In the genomic region with DNA sequence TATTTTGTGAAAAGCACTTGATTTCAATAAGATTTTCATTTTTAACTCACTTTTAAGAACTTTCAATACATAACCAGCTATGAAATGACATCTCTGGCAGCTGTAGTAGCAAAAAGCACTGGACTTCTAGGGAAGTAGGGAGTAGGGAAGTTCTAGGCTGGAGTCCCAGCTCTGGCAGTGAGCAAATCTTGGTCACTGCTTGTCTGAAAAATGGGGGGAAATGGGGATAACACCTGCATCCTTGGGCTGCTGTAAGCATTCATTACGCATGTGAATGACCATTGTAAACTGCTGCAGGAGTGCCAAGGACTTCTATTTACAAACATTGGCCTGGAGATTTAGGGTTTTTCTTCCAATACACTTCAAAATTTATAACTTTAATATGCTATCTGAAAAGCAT, we compare ENCODE assay signal across 24 cellular contexts. TPM values are rescaled to one million over a fixed set of nuclear protein-coding genes. Genes with fewer than 3 reads are reported as not detected.
DNase-seq lines count a peak whose midpoint lies in the region; TF ChIP-seq lines count a peak whose summit lies in the region.
"Had no signal": no experiment of that assay in that cellular context is flagged by ENCODE, and none has a peak within 500 bp of the region (broad histone marks: within the 10 kb centered on the region; RNA-seq: fewer than 3 reads in every experiment).

No MANE protein-coding gene starts in this region.

- H3K4me1 Mint-ChIP-seq in nephron = peaks cover 25% of the 10 kb centered on the region
- H3K4me1 Mint-ChIP-seq: natural killer cell had no signal

- BruUV-seq in A673 (replicated peaks; lab: Mats Ljungman, UMichigan) = no TSS peak

- intact Hi-C loops in A673 (cut with micrococcal nuclease; ENCODE audit: unreplicated experiment) = no loop called here

- no peak for DNase-seq in A673 (ENCODE audit: low spot score)
- DNase-seq in cerebellar cortex (ENCODE audit: low spot score) = peak; percentile 46
- DNase-seq in activated naive CD4-positive, alpha-beta T cell (lab: John Stamatoyannopoulos, UW) = no peak
- DNase-seq in NCI-H82 (lab: John Stamatoyannopoulos, UW) = no peak
- DNase-seq in NCI-H2171 (lab: John Stamatoyannopoulos, UW) = no peak
- DNase-seq in HK-2 (ENCODE audit: unreplicated experiment) = no peak
- DNase-seq: activated CD4-positive, alpha-beta T cell treated with anti-CD3 and anti-CD28 coated beads for 4 hours; activated gamma-delta T cell treated with Interleukin-2 at 50 U/mL for 16 hours; amygdala; CD4-positive, alpha-beta memory T cell; DMS53; H7; kidney; mammary epithelial cell; natural killer cell; NCI-H1105; NCI-H524 treated with DMSO at 0.1 percent for 48 hours; T-helper 9 cell; testis had no signal

- H3K9me3 ChIP-seq in A673 (ENCODE audit: low read depth, low read length, poor library complexity, severe bottlenecking) (no peaks in the 10 kb centered on the region), HUES48 (ENCODE audit: control insufficient read depth, insufficient read depth, low read length) (no peaks in the 10 kb centered on the region)
- H3K9me3 ChIP-seq: testis had no signal

- H3K27me3 ChIP-seq in A673 (replicated peaks; ENCODE audit: insufficient read depth, low read depth, low read length, poor library complexity) (no peaks in the 10 kb centered on the region), HUES48 (ENCODE audit: control insufficient read depth, insufficient read depth, low read length) (no peaks in the 10 kb centered on the region)
- H3K27me3 ChIP-seq: hepatocyte, testis had no signal

- peak overlapping the region; percentile 34; the same call in 1 of the 2 replicates for H3K9ac ChIP-seq in HUES48 (ENCODE audit: low read depth, low read length)

- H3K4me3 Mint-ChIP-seq in nephron = no peak overlapping the region
- H3K4me3 Mint-ChIP-seq: CD4-positive, alpha-beta memory T cell; natural killer cell had no signal

- POLR2A ChIA-PET in A673 (lab: Charles Lee; ENCODE audit: low non-redundant PET) = no interaction called here

- H3K4me3 ChIP-seq in A673 (ENCODE audit: low read depth, low read length, poor library complexity, severe bottlenecking) = no peak overlapping the region
- H3K4me3 ChIP-seq in HUES48 (ENCODE audit: low read depth, low read length) = peak overlapping the region; percentile 23; the same call in 1 of the 2 replicates
- H3K4me3 ChIP-seq: hepatocyte, K562, testis had no signal

- peaks cover 32% of the 10 kb centered on the region for H3K36me3 ChIP-seq in A673 (ENCODE audit: insufficient read depth, low read length, poor library complexity, severe bottlenecking)
- H3K36me3 ChIP-seq in HUES48 (ENCODE audit: control insufficient read depth, insufficient read depth, low read length) = peaks cover 27% of the 10 kb centered on the region

- H3K9me3 Mint-ChIP-seq in nephron = no peaks in the 10 kb centered on the region
- H3K9me3 Mint-ChIP-seq: CD4-positive, alpha-beta memory T cell; natural killer cell had no signal

- H3K4me1 ChIP-seq in A673 (ENCODE audit: insufficient read depth, low read length, poor library complexity, severe bottlenecking) (peaks cover 66% of the 10 kb centered on the region), HUES48 (ENCODE audit: control insufficient read depth, insufficient read depth, low read length) (peaks cover 54% of the 10 kb centered on the region)
- H3K4me1 ChIP-seq: testis had no signal

- TF ChIP-seq CTCF in A673 (conservative IDR thresholded peaks at IDR 0.05; ENCODE audit: low read depth, low read length) (no peak), nephron (IDR thresholded peaks at IDR 0.05; ENCODE audit: unreplicated experiment in 3 of 3) (no peak)

- no peaks in the 10 kb centered on the region for H3K27me3 Mint-ChIP-seq in nephron (ENCODE audit: low read depth)
- H3K27me3 Mint-ChIP-seq: CD4-positive, alpha-beta memory T cell had no signal

- peaks cover 41% of the 10 kb centered on the region for H3K36me3 Mint-ChIP-seq in nephron (ENCODE audit: low read depth)

- H3K27ac ChIP-seq in A673 (ENCODE audit: low read depth, low read length, poor library complexity, severe bottlenecking) = peak overlapping the region; percentile 67
- H3K27ac ChIP-seq in HUES48 (ENCODE audit: low read depth, low read length) = peak overlapping the region; percentile 46
- H3K27ac ChIP-seq: HL-60, testis had no signal

- CTCF ChIA-PET in A673 (lab: Charles Lee) = no interaction called here

- H3K27ac Mint-ChIP-seq in nephron = peak overlapping the region in 2 of 3 experiments; percentile 34 to 70
- H3K27ac Mint-ChIP-seq: CD4-positive, alpha-beta memory T cell; natural killer cell had no signal

RNA-seq across cellular contexts. Expression of a gene that starts 0.9 kb away (rescaled TPM):
- total RNA-seq in A673 (2021) = 1.0 and 1.6 TPM in 2 replicates
- total RNA-seq: CD4-positive, alpha-beta memory T cell; H7; K562; testis had no signal

RNA-seq across cellular contexts. Expression of a gene that starts 56.1 kb away (rescaled TPM):
- total RNA-seq in A673 (2021) = 66.8 and 70.4 TPM in 2 replicates
